1 cellular context compared by ENCODE assay signal in the genomic region with DNA sequence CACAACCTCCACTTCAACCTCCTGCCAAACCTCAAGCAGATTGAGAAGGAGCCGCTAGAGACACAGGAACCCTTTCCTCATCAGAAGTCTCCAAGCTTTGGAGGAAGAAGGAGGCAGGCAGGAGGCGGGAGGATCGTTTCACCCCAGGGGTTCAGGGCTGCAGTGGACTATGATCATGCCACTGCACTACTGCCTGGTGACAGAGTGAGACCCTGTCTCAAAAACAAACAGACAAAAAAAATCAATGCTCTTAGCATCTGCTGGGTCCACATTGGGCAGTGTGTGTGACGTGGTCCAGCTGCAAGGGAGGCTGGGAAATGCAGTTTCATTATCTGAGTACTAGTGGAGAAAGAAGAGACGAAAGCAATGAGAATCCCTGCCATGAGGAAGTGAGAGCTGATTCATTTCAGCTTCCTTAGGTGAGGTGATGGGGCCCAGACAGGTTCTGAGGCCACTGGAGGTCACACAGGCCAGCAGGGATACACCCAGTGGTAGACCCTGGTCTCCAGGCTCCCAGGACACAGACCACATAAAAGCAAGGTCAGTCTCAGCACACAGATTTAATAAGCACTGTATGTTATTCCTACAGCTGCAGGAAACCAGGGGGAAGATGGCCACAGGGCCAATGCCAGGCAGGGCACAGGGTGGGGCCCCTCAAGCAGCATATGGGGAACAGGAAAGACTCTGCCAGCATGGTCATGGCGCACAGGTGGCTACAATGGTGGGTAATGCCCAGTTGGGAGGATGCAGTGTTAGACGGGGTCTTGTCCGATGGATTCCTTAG.
TF ChIP-seq lines count a peak whose summit lies in the region.

No MANE protein-coding gene starts in this region.

TF ChIP-seq in HepG2, 621 proteins besides CTCF, POLR2A, EP300 and RAD21 (continued from another document and continues in another):
- TF ChIP-seq, protein P1, sequence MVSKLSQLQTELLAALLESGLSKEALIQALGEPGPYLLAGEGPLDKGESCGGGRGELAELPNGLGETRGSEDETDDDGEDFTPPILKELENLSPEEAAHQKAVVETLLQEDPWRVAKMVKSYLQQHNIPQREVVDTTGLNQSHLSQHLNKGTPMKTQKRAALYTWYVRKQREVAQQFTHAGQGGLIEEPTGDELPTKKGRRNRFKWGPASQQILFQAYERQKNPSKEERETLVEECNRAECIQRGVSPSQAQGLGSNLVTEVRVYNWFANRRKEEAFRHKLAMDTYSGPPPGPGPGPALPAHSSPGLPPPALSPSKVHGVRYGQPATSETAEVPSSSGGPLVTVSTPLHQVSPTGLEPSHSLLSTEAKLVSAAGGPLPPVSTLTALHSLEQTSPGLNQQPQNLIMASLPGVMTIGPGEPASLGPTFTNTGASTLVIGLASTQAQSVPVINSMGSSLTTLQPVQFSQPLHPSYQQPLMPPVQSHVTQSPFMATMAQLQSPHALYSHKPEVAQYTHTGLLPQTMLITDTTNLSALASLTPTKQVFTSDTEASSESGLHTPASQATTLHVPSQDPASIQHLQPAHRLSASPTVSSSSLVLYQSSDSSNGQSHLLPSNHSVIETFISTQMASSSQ (IDR thresholded peaks at IDR 0.05; ENCODE audit: low read depth), result 0 out of 2 replicates have a peak, but pooled peaks have one; percentile 32
- TF ChIP-seq, protein P1 (CRISPR knock-in tag; IDR thresholded peaks at IDR 0.05; ENCODE audit: borderline replicate concordance), result no peak
- TF ChIP-seq CEBPG (CRISPR knock-in tag; IDR thresholded peaks at IDR 0.05), result no peak
- no peak for TF ChIP-seq ZFYVE20 (CRISPR knock-in tag; IDR thresholded peaks at IDR 0.05; ENCODE audit: borderline replicate concordance, low read depth)
- TF ChIP-seq, protein P2, sequence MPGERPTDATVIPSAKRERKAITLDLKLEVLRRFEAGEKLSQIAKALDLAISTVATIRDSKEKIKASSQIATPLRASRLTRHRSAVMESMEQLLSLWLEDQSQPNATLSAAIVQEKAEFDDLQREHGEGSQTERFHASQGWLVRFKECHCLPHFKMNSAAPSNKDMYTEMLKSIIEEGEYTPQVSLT (CRISPR knock-in tag; IDR thresholded peaks at IDR 0.05; ENCODE audit: borderline replicate concordance, low read depth), result no peak
- peak; percentile 77; the same call in 1 of the 2 replicates for TF ChIP-seq ZMYM3 (CRISPR knock-in tag; IDR thresholded peaks at IDR 0.05)
- no peak for TF ChIP-seq TRIM24 (CRISPR knock-in tag; IDR thresholded peaks at IDR 0.05)
- no peak for TF ChIP-seq ZSCAN22 (CRISPR knock-in tag; IDR thresholded peaks at IDR 0.05)
- no peak for TF ChIP-seq FIP1L1 (IDR thresholded peaks at IDR 0.05; ENCODE audit: borderline replicate concordance, insufficient read depth, low read depth, low read length)
- TF ChIP-seq NFYB (CRISPR knock-in tag; IDR thresholded peaks at IDR 0.05), result peak; percentile 72
- TF ChIP-seq, protein P3, sequence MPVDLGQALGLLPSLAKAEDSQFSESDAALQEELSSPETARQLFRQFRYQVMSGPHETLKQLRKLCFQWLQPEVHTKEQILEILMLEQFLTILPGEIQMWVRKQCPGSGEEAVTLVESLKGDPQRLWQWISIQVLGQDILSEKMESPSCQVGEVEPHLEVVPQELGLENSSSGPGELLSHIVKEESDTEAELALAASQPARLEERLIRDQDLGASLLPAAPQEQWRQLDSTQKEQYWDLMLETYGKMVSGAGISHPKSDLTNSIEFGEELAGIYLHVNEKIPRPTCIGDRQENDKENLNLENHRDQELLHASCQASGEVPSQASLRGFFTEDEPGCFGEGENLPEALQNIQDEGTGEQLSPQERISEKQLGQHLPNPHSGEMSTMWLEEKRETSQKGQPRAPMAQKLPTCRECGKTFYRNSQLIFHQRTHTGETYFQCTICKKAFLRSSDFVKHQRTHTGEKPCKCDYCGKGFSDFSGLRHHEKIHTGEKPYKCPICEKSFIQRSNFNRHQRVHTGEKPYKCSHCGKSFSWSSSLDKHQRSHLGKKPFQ (CRISPR knock-in tag; IDR thresholded peaks at IDR 0.05; ENCODE audit: insufficient replicate concordance), result no peak
- no peak for TF ChIP-seq LCORL (IDR thresholded peaks at IDR 0.05)
- peak; percentile 90 for TF ChIP-seq LCORL (CRISPR knock-in tag; IDR thresholded peaks at IDR 0.05)
- TF ChIP-seq, protein P4, sequence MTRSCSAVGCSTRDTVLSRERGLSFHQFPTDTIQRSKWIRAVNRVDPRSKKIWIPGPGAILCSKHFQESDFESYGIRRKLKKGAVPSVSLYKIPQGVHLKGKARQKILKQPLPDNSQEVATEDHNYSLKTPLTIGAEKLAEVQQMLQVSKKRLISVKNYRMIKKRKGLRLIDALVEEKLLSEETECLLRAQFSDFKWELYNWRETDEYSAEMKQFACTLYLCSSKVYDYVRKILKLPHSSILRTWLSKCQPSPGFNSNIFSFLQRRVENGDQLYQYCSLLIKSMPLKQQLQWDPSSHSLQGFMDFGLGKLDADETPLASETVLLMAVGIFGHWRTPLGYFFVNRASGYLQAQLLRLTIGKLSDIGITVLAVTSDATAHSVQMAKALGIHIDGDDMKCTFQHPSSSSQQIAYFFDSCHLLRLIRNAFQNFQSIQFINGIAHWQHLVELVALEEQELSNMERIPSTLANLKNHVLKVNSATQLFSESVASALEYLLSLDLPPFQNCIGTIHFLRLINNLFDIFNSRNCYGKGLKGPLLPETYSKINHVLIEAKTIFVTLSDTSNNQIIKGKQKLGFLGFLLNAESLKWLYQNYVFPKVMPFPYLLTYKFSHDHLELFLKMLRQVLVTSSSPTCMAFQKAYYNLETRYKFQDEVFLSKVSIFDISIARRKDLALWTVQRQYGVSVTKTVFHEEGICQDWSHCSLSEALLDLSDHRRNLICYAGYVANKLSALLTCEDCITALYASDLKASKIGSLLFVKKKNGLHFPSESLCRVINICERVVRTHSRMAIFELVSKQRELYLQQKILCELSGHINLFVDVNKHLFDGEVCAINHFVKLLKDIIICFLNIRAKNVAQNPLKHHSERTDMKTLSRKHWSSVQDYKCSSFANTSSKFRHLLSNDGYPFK (CRISPR knock-in tag; IDR thresholded peaks at IDR 0.05; ENCODE audit: borderline replicate concordance), result 0 out of 2 replicates have a peak, but pooled peaks have one; percentile 14
- TF ChIP-seq MTA3 (CRISPR knock-in tag; IDR thresholded peaks at IDR 0.05), result no peak
- TF ChIP-seq NCOA2 (CRISPR knock-in tag; IDR thresholded peaks at IDR 0.05), result no peak; the same call in 1 of the 2 replicates
- TF ChIP-seq, protein P5, sequence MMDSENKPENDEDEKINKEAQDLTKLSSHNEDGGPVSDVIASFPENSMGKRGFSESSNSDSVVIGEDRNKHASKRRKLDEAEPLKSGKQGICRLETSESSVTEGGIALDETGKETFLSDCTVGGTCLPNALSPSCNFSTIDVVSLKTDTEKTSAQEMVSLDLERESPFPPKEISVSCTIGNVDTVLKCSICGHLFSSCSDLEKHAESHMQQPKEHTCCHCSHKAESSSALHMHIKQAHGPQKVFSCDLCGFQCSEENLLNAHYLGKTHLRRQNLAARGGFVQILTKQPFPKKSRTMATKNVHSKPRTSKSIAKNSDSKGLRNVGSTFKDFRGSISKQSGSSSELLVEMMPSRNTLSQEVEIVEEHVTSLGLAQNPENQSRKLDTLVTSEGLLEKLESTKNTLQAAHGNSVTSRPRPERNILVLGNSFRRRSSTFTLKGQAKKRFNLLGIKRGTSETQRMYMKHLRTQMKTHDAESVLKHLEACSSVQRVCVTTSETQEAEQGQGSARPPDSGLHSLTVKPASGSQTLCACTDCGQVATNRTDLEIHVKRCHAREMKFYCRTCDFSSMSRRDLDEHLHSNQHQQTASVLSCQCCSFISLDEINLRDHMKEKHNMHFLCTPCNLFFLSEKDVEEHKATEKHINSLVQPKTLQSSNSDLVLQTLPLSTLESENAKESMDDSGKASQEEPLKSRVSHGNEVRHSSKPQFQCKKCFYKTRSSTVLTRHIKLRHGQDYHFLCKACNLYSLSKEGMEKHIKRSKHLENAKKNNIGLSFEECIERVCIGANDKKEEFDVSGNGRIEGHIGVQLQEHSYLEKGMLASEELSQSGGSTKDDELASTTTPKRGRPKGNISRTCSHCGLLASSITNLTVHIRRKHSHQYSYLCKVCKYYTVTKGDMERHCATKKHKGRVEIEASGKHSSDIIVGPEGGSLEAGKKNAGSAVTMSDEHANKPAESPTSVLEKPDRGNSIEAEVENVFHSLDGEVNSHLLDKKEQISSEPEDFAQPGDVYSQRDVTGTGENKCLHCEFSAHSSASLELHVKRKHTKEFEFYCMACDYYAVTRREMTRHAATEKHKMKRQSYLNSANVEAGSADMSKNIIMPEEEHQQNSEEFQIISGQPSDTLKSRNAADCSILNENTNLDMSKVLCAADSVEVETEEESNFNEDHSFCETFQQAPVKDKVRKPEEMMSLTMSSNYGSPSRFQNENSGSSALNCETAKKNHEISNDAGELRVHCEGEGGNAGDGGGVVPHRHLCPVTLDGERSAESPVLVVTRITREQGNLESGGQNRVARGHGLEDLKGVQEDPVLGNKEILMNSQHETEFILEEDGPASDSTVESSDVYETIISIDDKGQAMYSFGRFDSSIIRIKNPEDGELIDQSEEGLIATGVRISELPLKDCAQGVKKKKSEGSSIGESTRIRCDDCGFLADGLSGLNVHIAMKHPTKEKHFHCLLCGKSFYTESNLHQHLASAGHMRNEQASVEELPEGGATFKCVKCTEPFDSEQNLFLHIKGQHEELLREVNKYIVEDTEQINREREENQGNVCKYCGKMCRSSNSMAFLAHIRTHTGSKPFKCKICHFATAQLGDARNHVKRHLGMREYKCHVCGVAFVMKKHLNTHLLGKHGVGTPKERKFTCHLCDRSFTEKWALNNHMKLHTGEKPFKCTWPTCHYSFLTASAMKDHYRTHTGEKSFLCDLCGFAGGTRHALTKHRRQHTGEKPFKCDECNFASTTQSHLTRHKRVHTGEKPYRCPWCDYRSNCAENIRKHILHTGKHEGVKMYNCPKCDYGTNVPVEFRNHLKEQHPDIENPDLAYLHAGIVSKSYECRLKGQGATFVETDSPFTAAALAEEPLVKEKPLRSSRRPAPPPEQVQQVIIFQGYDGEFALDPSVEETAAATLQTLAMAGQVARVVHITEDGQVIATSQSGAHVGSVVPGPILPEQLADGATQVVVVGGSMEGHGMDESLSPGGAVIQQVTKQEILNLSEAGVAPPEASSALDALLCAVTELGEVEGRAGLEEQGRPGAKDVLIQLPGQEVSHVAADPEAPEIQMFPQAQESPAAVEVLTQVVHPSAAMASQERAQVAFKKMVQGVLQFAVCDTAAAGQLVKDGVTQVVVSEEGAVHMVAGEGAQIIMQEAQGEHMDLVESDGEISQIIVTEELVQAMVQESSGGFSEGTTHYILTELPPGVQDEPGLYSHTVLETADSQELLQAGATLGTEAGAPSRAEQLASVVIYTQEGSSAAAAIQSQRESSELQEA (CRISPR knock-in tag; IDR thresholded peaks at IDR 0.05; ENCODE audit: not compliant biosample characterization), result no peak
- TF ChIP-seq ZNF12 (CRISPR knock-in tag; IDR thresholded peaks at IDR 0.05), result no peak; the same call in 1 of the 2 replicates
- peak; percentile 63 for TF ChIP-seq NR2C2 (CRISPR knock-in tag; IDR thresholded peaks at IDR 0.05; ENCODE audit: borderline replicate concordance)
- TF ChIP-seq SRSF1 (optimal IDR thresholded peaks at IDR 0.05; ENCODE audit: low read depth, low read length), result no peak
- TF ChIP-seq SIN3A (IDR thresholded peaks at IDR 0.05; ENCODE audit: borderline replicate concordance, low read depth, low read length), result no peak
- peak; percentile 68 for TF ChIP-seq TBX2 (CRISPR knock-in tag; IDR thresholded peaks at IDR 0.05; ENCODE audit: borderline replicate concordance)
- no peak for TF ChIP-seq FOXP1 (IDR thresholded peaks at IDR 0.05)
- TF ChIP-seq FOXP1 (CRISPR knock-in tag; IDR thresholded peaks at IDR 0.05), result no peak
- peak; percentile 66 for TF ChIP-seq ZNF547 (CRISPR knock-in tag; IDR thresholded peaks at IDR 0.05)
- 0 out of 2 replicates have a peak, but pooled peaks have one; percentile 48 for TF ChIP-seq ZFP37 (CRISPR knock-in tag; IDR thresholded peaks at IDR 0.05; ENCODE audit: borderline replicate concordance)
- TF ChIP-seq, protein P6, sequence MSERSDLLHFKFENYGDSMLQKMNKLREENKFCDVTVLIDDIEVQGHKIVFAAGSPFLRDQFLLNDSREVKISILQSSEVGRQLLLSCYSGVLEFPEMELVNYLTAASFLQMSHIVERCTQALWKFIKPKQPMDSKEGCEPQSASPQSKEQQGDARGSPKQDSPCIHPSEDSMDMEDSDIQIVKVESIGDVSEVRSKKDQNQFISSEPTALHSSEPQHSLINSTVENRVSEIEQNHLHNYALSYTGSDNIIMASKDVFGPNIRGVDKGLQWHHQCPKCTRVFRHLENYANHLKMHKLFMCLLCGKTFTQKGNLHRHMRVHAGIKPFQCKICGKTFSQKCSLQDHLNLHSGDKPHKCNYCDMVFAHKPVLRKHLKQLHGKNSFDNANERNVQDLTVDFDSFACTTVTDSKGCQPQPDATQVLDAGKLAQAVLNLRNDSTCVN (CRISPR knock-in tag; IDR thresholded peaks at IDR 0.05; ENCODE audit: borderline replicate concordance), result no peak
- no peak for TF ChIP-seq NFIC (IDR thresholded peaks at IDR 0.05; ENCODE audit: low read length)
- TF ChIP-seq SMARCC2 (IDR thresholded peaks at IDR 0.05), result no peak
- TF ChIP-seq, protein P7, sequence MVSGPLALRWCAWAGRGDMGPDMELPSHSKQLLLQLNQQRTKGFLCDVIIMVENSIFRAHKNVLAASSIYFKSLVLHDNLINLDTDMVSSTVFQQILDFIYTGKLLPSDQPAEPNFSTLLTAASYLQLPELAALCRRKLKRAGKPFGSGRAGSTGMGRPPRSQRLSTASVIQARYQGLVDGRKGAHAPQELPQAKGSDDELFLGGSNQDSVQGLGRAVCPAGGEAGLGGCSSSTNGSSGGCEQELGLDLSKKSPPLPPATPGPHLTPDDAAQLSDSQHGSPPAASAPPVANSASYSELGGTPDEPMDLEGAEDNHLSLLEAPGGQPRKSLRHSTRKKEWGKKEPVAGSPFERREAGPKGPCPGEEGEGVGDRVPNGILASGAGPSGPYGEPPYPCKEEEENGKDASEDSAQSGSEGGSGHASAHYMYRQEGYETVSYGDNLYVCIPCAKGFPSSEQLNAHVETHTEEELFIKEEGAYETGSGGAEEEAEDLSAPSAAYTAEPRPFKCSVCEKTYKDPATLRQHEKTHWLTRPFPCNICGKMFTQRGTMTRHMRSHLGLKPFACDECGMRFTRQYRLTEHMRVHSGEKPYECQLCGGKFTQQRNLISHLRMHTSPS (CRISPR knock-in tag; IDR thresholded peaks at IDR 0.05; ENCODE audit: low read depth), result peak; percentile 44; the same call in 1 of the 2 replicates
